ENCODE assay signal across 13 cellular contexts in genomic region chr10:24008164-24009066, GRCh38.
A peak's percentile ranks its signal among the peaks of the same experiment; 100 is the strongest.
DNase-seq lines count a peak whose midpoint lies in the region; ATAC-seq and TF ChIP-seq lines count a peak whose summit lies in the region.
"Had no signal": no experiment of that assay in that cellular context is flagged by ENCODE, and none has a peak within 500 bp of the region (broad histone marks: within the 10 kb centered on the region; RNA-seq: fewer than 3 reads in every experiment).

No MANE protein-coding gene starts in this region.

- no peaks in the 10 kb centered on the region for H3K79me2 ChIP-seq in PC-3 (ENCODE audit: low read length)
- H3K79me2 ChIP-seq in neural cell (replicated peaks; ENCODE audit: insufficient read depth, low read length) = no peaks in the 10 kb centered on the region

- no peaks in the 10 kb centered on the region for H3K9me3 ChIP-seq in BLaER1 treated with 17β-estradiol and CSF1 and Interleukin-3, amounts not matched to agents 10 nM and 100 nM (replicated peaks in 1 of 11)
- H3K9me3 ChIP-seq in PC-3 (ENCODE audit: low read length) (no peaks in the 10 kb centered on the region), neural cell (ENCODE audit: low read length) (no peaks in the 10 kb centered on the region)

- DNase-seq in PC-3 (peak; percentile 4), epithelial cell of esophagus (ENCODE audit: low read depth) (peak; percentile 64), GOT3 (lab: John Stamatoyannopoulos, UW) (no peak), AML-193 (lab: John Stamatoyannopoulos, UW) (no peak)
- DNase-seq in central memory CD4-positive, alpha-beta T cell = no peak
- DNase-seq: activated CD4-positive, alpha-beta T cell treated with anti-CD3 and anti-CD28 coated beads, Interleukin-2, amount 10 ng/mL, durations not matched to agents 7 days and 5 days; C1 segment of cervical spinal cord; NCI-H2029; stimulated activated naive CD8-positive, alpha-beta T cell treated with anti-CD3 and anti-CD28 coated beads, Interleukin-15, amount 100 ng/mL, for 72 hours had no signal

- no peak overlapping the region for H3K27ac ChIP-seq in BLaER1 treated with 17β-estradiol and CSF1 and Interleukin-3, amounts not matched to agents 10 nM and 100 nM
- no peak overlapping the region for H3K27ac ChIP-seq in PC-3 (ENCODE audit: low read length)
- peak overlapping the region; percentile 37 for H3K27ac ChIP-seq in neural cell (ENCODE audit: low read length)

- peaks cover 9 to 25% (median 11%) of the 10 kb centered on the region in 10 experiments; a peak in 17 of 20 replicates for H3K4me1 ChIP-seq in BLaER1 treated with 17β-estradiol and CSF1 and Interleukin-3, amounts not matched to agents 10 nM and 100 nM
- no peaks in the 10 kb centered on the region for H3K4me1 ChIP-seq in PC-3 (ENCODE audit: insufficient read depth, low read length)

- no peak overlapping the region for H2AFZ ChIP-seq in PC-3 (ENCODE audit: low read length)
- H2AFZ ChIP-seq in neural cell (ENCODE audit: low read depth, low read length) = no peak overlapping the region

- POLR2A ChIA-PET in PC-3 (lab: Charles Lee; ENCODE audit: unreplicated experiment) = no interaction called here

- no peak for ATAC-seq in PC-3
- no peak for ATAC-seq in activated CD4-positive, CD25-positive, alpha-beta regulatory T cell treated with anti-CD3 and anti-CD28 coated beads, Interleukin-2, amount 50 U/mL, for 24 hours
- ATAC-seq: activated naive CD4-positive, alpha-beta T cell treated with anti-CD3 and anti-CD28 coated beads, Interleukin-2, amount 50 U/mL, for 72 hours; stimulated activated naive CD8-positive, alpha-beta T cell treated with anti-CD3 and anti-CD28 coated beads, Interleukin-15, amount 100 ng/mL, for 72 hours had no signal

- TF ChIP-seq EP300 in neural cell (conservative IDR thresholded peaks at IDR 0.05; ENCODE audit: poor library complexity, severe bottlenecking) = peak; percentile 95

- intact Hi-C loops in PC-3 (cut with micrococcal nuclease) = no loop called here

- no peak for TF ChIP-seq CTCF in PC-3 (conservative IDR thresholded peaks at IDR 0.05; ENCODE audit: low read depth, low read length)
- TF ChIP-seq CTCF in epithelial cell of esophagus (IDR thresholded peaks at IDR 0.05; ENCODE audit: insufficient read depth, low read depth, low read length, missing control alignments) = no peak
- no peak for TF ChIP-seq CTCF in neural cell (IDR thresholded peaks at IDR 0.05; ENCODE audit: poor library complexity, severe bottlenecking)

- no peaks in the 10 kb centered on the region for H3F3A ChIP-seq in PC-3 (ENCODE audit: low read length, unreplicated experiment)
- no peaks in the 10 kb centered on the region for H3F3A ChIP-seq in neural cell (ENCODE audit: insufficient read depth, low read length, poor library complexity, severe bottlenecking)

- no peak overlapping the region for H3K9ac ChIP-seq in BLaER1 treated with 17β-estradiol and CSF1 and Interleukin-3, amounts not matched to agents 10 nM and 100 nM
- H3K9ac ChIP-seq in PC-3 (ENCODE audit: low read length) = no peak overlapping the region
- H3K9ac ChIP-seq in neural cell (ENCODE audit: low read length) = no peak overlapping the region

- no TSS peak for BruUV-seq in PC-3 (replicated peaks; lab: Mats Ljungman, UMichigan)

- H3K27me3 ChIP-seq in BLaER1 treated with 17β-estradiol and CSF1 and Interleukin-3, amounts not matched to agents 10 nM and 100 nM = no peaks in the 10 kb centered on the region
- H3K27me3 ChIP-seq in PC-3 (ENCODE audit: low read length) (peaks cover 15% of the 10 kb centered on the region; the same call in 1 of the 2 replicates), neural cell (ENCODE audit: insufficient read depth, low read depth, low read length) (no peaks in the 10 kb centered on the region)

- peak; percentile 16 for TF ChIP-seq RAD21 in neural cell (conservative IDR thresholded peaks at IDR 0.05)

- H3K4me3 ChIP-seq in BLaER1 treated with 17β-estradiol and CSF1 and Interleukin-3, amounts not matched to agents 10 nM and 100 nM = no peak overlapping the region
- H3K4me3 ChIP-seq in PC-3 (ENCODE audit: low read length) (no peak overlapping the region), epithelial cell of esophagus (ENCODE audit: low read length) (no peak overlapping the region), neural cell (ENCODE audit: low read length) (peak overlapping the region; percentile 48)

- H4K20me1 ChIP-seq in BLaER1 treated with 17β-estradiol and CSF1 and Interleukin-3, amounts not matched to agents 10 nM and 100 nM = no peaks in the 10 kb centered on the region; a peak in 1 of 22 replicates
- H4K20me1 ChIP-seq in PC-3 (ENCODE audit: low read length) (no peaks in the 10 kb centered on the region), neural cell (ENCODE audit: insufficient read depth) (no peaks in the 10 kb centered on the region)

- CTCF ChIA-PET in PC-3 (lab: Charles Lee) = no interaction called here

- H3K9me2 ChIP-seq in PC-3 (replicated peaks; ENCODE audit: low read length) (no peaks in the 10 kb centered on the region), neural cell (ENCODE audit: insufficient read depth, low read length) (no peaks in the 10 kb centered on the region)

- peak overlapping the region; percentile 3 to 59 (median 37); a peak in 19 of 22 replicates for H3K4me2 ChIP-seq in BLaER1 treated with 17β-estradiol and CSF1 and Interleukin-3, amounts not matched to agents 10 nM and 100 nM
- H3K4me2 ChIP-seq in PC-3 (ENCODE audit: low read length) (no peak overlapping the region), neural cell (ENCODE audit: low read length) (peak overlapping the region; percentile 54)

- H3K36me3 ChIP-seq in BLaER1 treated with 17β-estradiol and CSF1 and Interleukin-3, amounts not matched to agents 10 nM and 100 nM = no peaks in the 10 kb centered on the region
- no peaks in the 10 kb centered on the region for H3K36me3 ChIP-seq in PC-3 (ENCODE audit: low read depth, low read length)
- no peaks in the 10 kb centered on the region for H3K36me3 ChIP-seq in neural cell (ENCODE audit: insufficient read depth, low read length)

TF ChIP-seq in neural cell, 6 proteins besides CTCF, POLR2A, EP300 and RAD21:
- TF ChIP-seq POLR2AphosphoS5 (IDR thresholded peaks at IDR 0.05) (peak; percentile 97), MXI1 (conservative IDR thresholded peaks at IDR 0.05; ENCODE audit: poor library complexity, severe bottlenecking) (peak; percentile 43), EZH2 (IDR thresholded peaks at IDR 0.05; ENCODE audit: borderline replicate concordance, insufficient read depth, low read length, poor library complexity, severe bottlenecking) (no peak), SMC3 (conservative IDR thresholded peaks at IDR 0.05; ENCODE audit: poor library complexity) (peak; percentile 25)
- TF ChIP-seq, protein P1, sequence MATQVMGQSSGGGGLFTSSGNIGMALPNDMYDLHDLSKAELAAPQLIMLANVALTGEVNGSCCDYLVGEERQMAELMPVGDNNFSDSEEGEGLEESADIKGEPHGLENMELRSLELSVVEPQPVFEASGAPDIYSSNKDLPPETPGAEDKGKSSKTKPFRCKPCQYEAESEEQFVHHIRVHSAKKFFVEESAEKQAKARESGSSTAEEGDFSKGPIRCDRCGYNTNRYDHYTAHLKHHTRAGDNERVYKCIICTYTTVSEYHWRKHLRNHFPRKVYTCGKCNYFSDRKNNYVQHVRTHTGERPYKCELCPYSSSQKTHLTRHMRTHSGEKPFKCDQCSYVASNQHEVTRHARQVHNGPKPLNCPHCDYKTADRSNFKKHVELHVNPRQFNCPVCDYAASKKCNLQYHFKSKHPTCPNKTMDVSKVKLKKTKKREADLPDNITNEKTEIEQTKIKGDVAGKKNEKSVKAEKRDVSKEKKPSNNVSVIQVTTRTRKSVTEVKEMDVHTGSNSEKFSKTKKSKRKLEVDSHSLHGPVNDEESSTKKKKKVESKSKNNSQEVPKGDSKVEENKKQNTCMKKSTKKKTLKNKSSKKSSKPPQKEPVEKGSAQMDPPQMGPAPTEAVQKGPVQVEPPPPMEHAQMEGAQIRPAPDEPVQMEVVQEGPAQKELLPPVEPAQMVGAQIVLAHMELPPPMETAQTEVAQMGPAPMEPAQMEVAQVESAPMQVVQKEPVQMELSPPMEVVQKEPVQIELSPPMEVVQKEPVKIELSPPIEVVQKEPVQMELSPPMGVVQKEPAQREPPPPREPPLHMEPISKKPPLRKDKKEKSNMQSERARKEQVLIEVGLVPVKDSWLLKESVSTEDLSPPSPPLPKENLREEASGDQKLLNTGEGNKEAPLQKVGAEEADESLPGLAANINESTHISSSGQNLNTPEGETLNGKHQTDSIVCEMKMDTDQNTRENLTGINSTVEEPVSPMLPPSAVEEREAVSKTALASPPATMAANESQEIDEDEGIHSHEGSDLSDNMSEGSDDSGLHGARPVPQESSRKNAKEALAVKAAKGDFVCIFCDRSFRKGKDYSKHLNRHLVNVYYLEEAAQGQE (IDR thresholded peaks at IDR 0.05; ENCODE audit: borderline replicate concordance) = peak; percentile 82
TF ChIP-seq in neural cell: peak in this region for 4.

Comparison
In these comparisons a context has a peak if more than half of its experiments do, and no peak if none do; other contexts are left out.
1. DNase-seq: peak in PC-3 (single experiment) and epithelial cell of esophagus (single experiment); none in central memory CD4-positive, alpha-beta T cell (single experiment), GOT3 (single experiment) and AML-193 (0 of 2).